In genomic region chr7:127251048-127251451, GRCh38 we compare ENCODE assay signal across 9 cellular contexts. TPM values are rescaled to one million over a fixed set of nuclear protein-coding genes. Genes with fewer than 3 reads are reported as not detected.
A peak's percentile ranks its signal among the peaks of the same experiment; 100 is the strongest.
DNase-seq lines count a peak whose midpoint lies in the region; ATAC-seq and TF ChIP-seq lines count a peak whose summit lies in the region.
"Had no signal": no experiment of that assay in that cellular context is flagged by ENCODE, and none has a peak within 500 bp of the region (broad histone marks: within the 10 kb centered on the region; RNA-seq: fewer than 3 reads in every experiment).

No MANE protein-coding gene starts in this region.

- H2BK120ac ChIP-seq in neuronal stem cell (ENCODE audit: low read depth, low read length), result no peak overlapping the region

- H3K79me1 ChIP-seq in neuronal stem cell (ENCODE audit: low read depth, low read length), result no peaks in the 10 kb centered on the region

- H4K8ac ChIP-seq in neuronal stem cell (ENCODE audit: low read depth, low read length), result no peak overlapping the region

- H2BK12ac ChIP-seq in neuronal stem cell (ENCODE audit: low read length), result no peak overlapping the region

- peaks cover 23 to 32% (median 27%) of the 10 kb centered on the region in 10 experiments for H3K4me1 ChIP-seq in BLaER1 treated with 17β-estradiol and CSF1 and Interleukin-3, amounts not matched to agents 10 nM and 100 nM
- H3K4me1 ChIP-seq in GM23248 (ENCODE audit: insufficient read depth), result no peaks in the 10 kb centered on the region
- H3K4me1 ChIP-seq in ectodermal cell (ENCODE audit: control insufficient read depth, insufficient read depth, low read length), result no peaks in the 10 kb centered on the region
- peaks cover 5 to 10% of the 10 kb centered on the region in 2 donors for H3K4me1 ChIP-seq in neuronal stem cell (ENCODE audit: control insufficient read depth in 2 of 2, insufficient read depth in 1 of 2, low read depth in 1 of 2, low read length in 2 of 2)
- peaks cover 16 to 17% of the 10 kb centered on the region in 2 donors for H3K4me1 ChIP-seq in gastrocnemius medialis

- H2BK5ac ChIP-seq in neuronal stem cell (ENCODE audit: low read length), result no peak overlapping the region

- H4K20me1 ChIP-seq in BLaER1 treated with 17β-estradiol and CSF1 and Interleukin-3, amounts not matched to agents 10 nM and 100 nM, result peaks cover 0 to 41% (median 21%) of the 10 kb centered on the region in 11 experiments; a peak in 14 of 22 replicates
- no peaks in the 10 kb centered on the region for H4K20me1 ChIP-seq in GM23248 (ENCODE audit: insufficient read depth)

- DNase-seq in GM23248, result peak; percentile 16
- DNase-seq in neuronal stem cell (ENCODE audit: low spot score), result no peak
- DNase-seq in KG1 (lab: John Stamatoyannopoulos, UW), result no peak
- DNase-seq in gastrocnemius medialis, result no peak
- DNase-seq: NCI-H1105 treated with DMSO at 0.1 percent for 48 hours had no signal

- H3K4me3 ChIP-seq in BLaER1 treated with 17β-estradiol and CSF1 and Interleukin-3, amounts not matched to agents 10 nM and 100 nM, result peak overlapping the region in 7 of 10 experiments; percentile 68 to 82 (median 72); a peak in 13 of 20 replicates
- H3K4me3 ChIP-seq in GM23248, result no peak overlapping the region
- peak overlapping the region; percentile 79 for H3K4me3 ChIP-seq in ectodermal cell (ENCODE audit: insufficient read depth, low read depth, low read length)
- H3K4me3 ChIP-seq in neuronal stem cell (ENCODE audit: low read length in 2 of 2), result peak overlapping the region in 1 of 2 donors; percentile 86
- peak overlapping the region in 2 of 4 donors; percentile 36 to 67 for H3K4me3 ChIP-seq in gastrocnemius medialis

- in situ Hi-C loops in GM23248 (cut with MboI) (no loop called here), gastrocnemius medialis (cut with MboI; ENCODE audit: low sequenced_read_pairs in 4 of 4) (no loop called here)

- H3K79me2 ChIP-seq in GM23248 (ENCODE audit: insufficient read depth), result no peaks in the 10 kb centered on the region

- H3K18ac ChIP-seq in neuronal stem cell (ENCODE audit: low read length), result no peak overlapping the region

- H2BK15ac ChIP-seq in neuronal stem cell (ENCODE audit: low read length), result no peak overlapping the region

- no peaks in the 10 kb centered on the region for H3K9me3 ChIP-seq in BLaER1 treated with 17β-estradiol and CSF1 and Interleukin-3, amounts not matched to agents 10 nM and 100 nM (replicated peaks in 1 of 11)
- H3K9me3 ChIP-seq in GM23248 (ENCODE audit: low read depth) (no peaks in the 10 kb centered on the region), ectodermal cell (ENCODE audit: control insufficient read depth, low read length) (no peaks in the 10 kb centered on the region), neuronal stem cell (replicated peaks in 1 of 2; ENCODE audit: control insufficient read depth in 2 of 2, insufficient read depth in 1 of 2, low read depth in 1 of 2, low read length in 2 of 2) (no peaks in the 10 kb centered on the region), gastrocnemius medialis (no peaks in the 10 kb centered on the region)

- TF ChIP-seq POLR2A in gastrocnemius medialis (IDR thresholded peaks at IDR 0.05), result no peak

- 2 to 6% methylated on average over 22 of the region's 22 CpGs for WGBS in GM23248 (ENCODE audit: low coverage in 1 of 2, low lambda C conversion rate in 2 of 2, missing lambda C conversion rate in 2 of 2), 2 experiments
- 7% methylated on average over 22 of the region's 22 CpGs for WGBS in ectodermal cell, 2 experiments
- WGBS in neuronal stem cell (ENCODE audit: extremely low coverage in 2 of 2, insufficient read length in 2 of 2, insufficient replicate concordance in 1 of 2), 2 donors, result no CpG with 5 or more reads among the region's 22 CpGs

- H4K91ac ChIP-seq in neuronal stem cell (ENCODE audit: low read depth, low read length, poor library complexity), result no peak overlapping the region

- no peaks in the 10 kb centered on the region for H3K36me3 ChIP-seq in BLaER1 treated with 17β-estradiol and CSF1 and Interleukin-3, amounts not matched to agents 10 nM and 100 nM
- no peaks in the 10 kb centered on the region for H3K36me3 ChIP-seq in GM23248 (ENCODE audit: low read depth)
- no peaks in the 10 kb centered on the region for H3K36me3 ChIP-seq in ectodermal cell (ENCODE audit: control insufficient read depth, insufficient read depth, low read length)
- no peaks in the 10 kb centered on the region for H3K36me3 ChIP-seq in neuronal stem cell (replicated peaks in 1 of 2; ENCODE audit: control insufficient read depth in 2 of 2, insufficient read depth in 2 of 2, low read length in 2 of 2)
- no peaks in the 10 kb centered on the region for H3K36me3 ChIP-seq in gastrocnemius medialis

- intact Hi-C loops in gastrocnemius medialis (cut with DNase I; ENCODE audit: low total_unique reads), result no loop called here

- H3F3A ChIP-seq in GM23248 (ENCODE audit: insufficient read depth), result no peaks in the 10 kb centered on the region

- H2AFZ ChIP-seq in GM23248 (no peak overlapping the region), neuronal stem cell (ENCODE audit: low read length) (peak overlapping the region; percentile 100)

- H3K27me3 ChIP-seq in BLaER1 treated with 17β-estradiol and CSF1 and Interleukin-3, amounts not matched to agents 10 nM and 100 nM, result peaks cover 55 to 75% (median 64%) of the 10 kb centered on the region in 11 experiments
- peaks cover 46% of the 10 kb centered on the region for H3K27me3 ChIP-seq in GM23248 (replicated peaks; ENCODE audit: insufficient read depth)
- H3K27me3 ChIP-seq in ectodermal cell (ENCODE audit: control insufficient read depth, insufficient read depth, low read length, poor library complexity, severe bottlenecking), result peaks cover 63% of the 10 kb centered on the region
- H3K27me3 ChIP-seq in neuronal stem cell (ENCODE audit: control insufficient read depth in 3 of 3, insufficient read depth in 3 of 3, low read depth in 1 of 3, low read length in 3 of 3), result peaks cover 7 to 70% (median 29%) of the 10 kb centered on the region in 3 experiments
- peaks cover 43 to 48% (median 48%) of the 10 kb centered on the region in 3 donors for H3K27me3 ChIP-seq in gastrocnemius medialis

- ATAC-seq in HG02870 (IDR thresholded peaks at IDR 0.05; ENCODE audit: unreplicated experiment) (no peak), HG03196 (IDR thresholded peaks at IDR 0.05; ENCODE audit: unreplicated experiment) (no peak), gastrocnemius medialis (no peak)

- no peak overlapping the region for H2AK5ac ChIP-seq in neuronal stem cell (ENCODE audit: low read depth, low read length)

- no peak overlapping the region for H3K4ac ChIP-seq in neuronal stem cell (ENCODE audit: low read length)

- H3K9ac ChIP-seq in BLaER1 treated with 17β-estradiol and CSF1 and Interleukin-3, amounts not matched to agents 10 nM and 100 nM, result no peak overlapping the region
- H3K9ac ChIP-seq in GM23248 (no peak overlapping the region), neuronal stem cell (ENCODE audit: low read depth, low read length, poor library complexity) (no peak overlapping the region)

- no peak overlapping the region for H3K23ac ChIP-seq in neuronal stem cell (ENCODE audit: low read depth, low read length, poor library complexity)

- H3K14ac ChIP-seq in neuronal stem cell (ENCODE audit: low read length), result no peak overlapping the region

- H3K9me2 ChIP-seq in GM23248 (ENCODE audit: insufficient read depth), result no peaks in the 10 kb centered on the region

- H3K27ac ChIP-seq in BLaER1 treated with 17β-estradiol and CSF1 and Interleukin-3, amounts not matched to agents 10 nM and 100 nM, result no peak overlapping the region
- H3K27ac ChIP-seq in GM23248 (no peak overlapping the region), ectodermal cell (ENCODE audit: insufficient read depth, low read depth, low read length, poor library complexity, severe bottlenecking) (no peak overlapping the region), neuronal stem cell (replicated peaks; ENCODE audit: low read length) (no peak overlapping the region), gastrocnemius medialis (no peak overlapping the region)

- no peak for TF ChIP-seq CTCF in gastrocnemius medialis (IDR thresholded peaks at IDR 0.05 in 4 of 5, conservative IDR thresholded peaks at IDR 0.05 in 1 of 5)

- H3K4me2 ChIP-seq in BLaER1 treated with 17β-estradiol and CSF1 and Interleukin-3, amounts not matched to agents 10 nM and 100 nM, result peak overlapping the region; percentile 93 to 100 (median 98); a peak in 18 of 22 replicates
- no peak overlapping the region for H3K4me2 ChIP-seq in GM23248 (ENCODE audit: unreplicated experiment)
- H3K4me2 ChIP-seq in neuronal stem cell (ENCODE audit: insufficient read depth, low read length, poor library complexity, severe bottlenecking), result peak overlapping the region; percentile 98

RNA-seq across cellular contexts. Expression of gene GRM8, which starts 1.7 kb away (rescaled TPM):
- total RNA-seq in GM23248 (2014; rRNA removed; shearing (Covaris generic)), result not detected in 2 replicates
- polyA plus RNA-seq in GM23248 (2016; fragmentation: Nextera tagmentation; extraction: Ambion mirVana), result not detected in 2 replicates
- 3.4 TPM for polyA plus RNA-seq in ectodermal cell (2013, experiment 1 of 4)
- polyA plus RNA-seq in ectodermal cell (2013, experiment 2 of 4), result 3.3 TPM
- polyA plus RNA-seq in ectodermal cell (2013, experiment 3 of 4), result 3.7 TPM
- 2.2 TPM for polyA plus RNA-seq in ectodermal cell (2013, experiment 4 of 4)
- 1.8 TPM for polyA plus RNA-seq in neuronal stem cell (2013, experiment 1 of 2)
- 1.7 TPM for polyA plus RNA-seq in neuronal stem cell (2013, experiment 2 of 2)
- not detected for total RNA-seq in gastrocnemius medialis
